34 cellular contexts compared by ENCODE assay signal in the genomic region with DNA sequence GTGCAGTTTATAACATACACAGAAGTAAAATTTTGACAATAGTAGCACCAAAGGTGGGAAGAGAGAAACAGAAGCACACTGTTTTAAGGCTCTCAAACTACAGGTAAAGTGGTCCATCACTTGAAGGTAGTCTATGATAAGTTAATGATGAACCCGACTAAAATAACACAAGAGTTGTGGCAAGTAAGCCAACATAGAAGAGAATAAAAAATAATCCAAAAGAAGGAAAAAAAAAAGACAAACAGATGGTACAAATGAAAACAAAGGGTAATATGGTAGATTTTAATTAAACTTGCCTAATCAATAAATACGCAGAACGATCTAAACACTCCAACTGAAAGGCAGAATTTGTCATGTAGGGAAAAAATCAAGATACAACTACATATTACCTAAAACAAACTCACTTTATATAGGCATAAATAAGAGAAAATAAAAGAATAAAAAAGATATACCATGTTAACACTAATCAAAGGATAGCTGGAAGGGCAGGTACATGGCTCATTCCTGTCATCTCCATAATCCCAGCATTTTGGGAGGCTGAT. TPM values are rescaled to one million over a fixed set of nuclear protein-coding genes. Genes with fewer than 3 reads are reported as not detected.
"Had no signal": no experiment of that assay in that cellular context is flagged by ENCODE, and none has a peak within 500 bp of the region (broad histone marks: within the 10 kb centered on the region; RNA-seq: fewer than 3 reads in every experiment).

No MANE protein-coding gene starts in this region.

- H3K27me3 ChIP-seq: ascending aorta, breast epithelium, cardiac muscle cell, colonic mucosa, esophagus muscularis mucosa, foreskin keratinocyte, gastrocnemius medialis, heart left ventricle had no signal

- H3K4me1 ChIP-seq: ascending aorta, breast epithelium, colonic mucosa, foreskin keratinocyte had no signal

- H3K4me1 Mint-ChIP-seq: activated T-helper 17 cell treated with anti-CD3 and anti-CD28 coated beads, Interleukin-2, amount 50 U/mL, for 72 hours had no signal

- H3K9me3 ChIP-seq: ascending aorta, breast epithelium, colonic mucosa, esophagus muscularis mucosa, gastrocnemius medialis, heart left ventricle had no signal

- H3K36me3 ChIP-seq: breast epithelium, colonic mucosa had no signal

- H3K4me3 Mint-ChIP-seq: activated B cell treated with CpG ODN at 0.5 μM for 24 hours; activated CD8-positive, alpha-beta T cell treated with anti-CD3 and anti-CD28 coated beads for 36 hours; activated naive CD8-positive, alpha-beta T cell treated with anti-CD3 and anti-CD28 coated beads, Interleukin-2, amount 10 ng/mL, durations not matched to agents 7 days and 5 days; activated T-cell treated with anti-CD3 and anti-CD28 coated beads, Interleukin-2, amount 50 U/mL, for 4 hours; activated T-helper 17 cell treated with anti-CD3 and anti-CD28 coated beads, Interleukin-2, amount 50 U/mL, for 72 hours; brain; endodermal cell; T-helper 17 cell; T-helper 2 cell treated with Interferon-gamma antibody and Interleukin-4, amounts not matched to agents 5 μg/mL and 100 μg/mL, for 36 hours had no signal

- H3K27ac Mint-ChIP-seq: activated B cell treated with CpG ODN at 0.5 μM for 24 hours; activated CD8-positive, alpha-beta T cell treated with anti-CD3 and anti-CD28 coated beads for 36 hours; activated naive CD8-positive, alpha-beta T cell treated with anti-CD3 and anti-CD28 coated beads, Interleukin-2, amount 10 ng/mL, durations not matched to agents 7 days and 5 days; activated T-helper 17 cell treated with anti-CD3 and anti-CD28 coated beads, Interleukin-2, amount 50 U/mL, for 72 hours; endodermal cell; T-helper 17 cell; T-helper 2 cell treated with Interferon-gamma antibody and Interleukin-4, amounts not matched to agents 5 μg/mL and 100 μg/mL, for 36 hours had no signal

- H3K4me3 ChIP-seq: ascending aorta, breast epithelium, cardiac muscle cell, colonic mucosa, esophagus muscularis mucosa, gastrocnemius medialis, heart left ventricle had no signal

- H3K9me3 Mint-ChIP-seq: activated B cell treated with CpG ODN at 0.5 μM for 24 hours; activated CD8-positive, alpha-beta T cell treated with anti-CD3 and anti-CD28 coated beads for 36 hours; activated naive CD4-positive, alpha-beta T cell treated with anti-CD3 and anti-CD28 coated beads, Interleukin-2, amount 50 U/mL, for 72 hours; activated naive CD8-positive, alpha-beta T cell treated with anti-CD3 and anti-CD28 coated beads, Interleukin-2, amount 10 ng/mL, durations not matched to agents 7 days and 5 days; activated T-cell treated with anti-CD3 and anti-CD28 coated beads, Interleukin-2, amount 50 U/mL, for 4 hours; activated T-helper 17 cell treated with anti-CD3 and anti-CD28 coated beads, Interleukin-2, amount 50 U/mL, for 72 hours; endodermal cell; T-helper 2 cell treated with Interferon-gamma antibody and Interleukin-4, amounts not matched to agents 5 μg/mL and 100 μg/mL, for 36 hours had no signal

- ATAC-seq: activated CD4-positive, CD25-positive, alpha-beta regulatory T cell treated with anti-CD3 and anti-CD28 coated beads, Interleukin-2, amount 50 U/mL, for 24 hours; activated CD8-positive, alpha-beta T cell treated with anti-CD3 and anti-CD28 coated beads for 36 hours; activated naive CD4-positive, alpha-beta T cell treated with anti-CD3 and anti-CD28 coated beads, Interleukin-2, amount 50 U/mL, for 72 hours; activated T-cell treated with anti-CD3 and anti-CD28 coated beads, Interleukin-2, amount 50 U/mL, for 4 hours; activated T-helper 17 cell treated with anti-CD3 and anti-CD28 coated beads, Interleukin-2, amount 50 U/mL, for 72 hours; foreskin keratinocyte; gastrocnemius medialis; heart left ventricle; T-helper 17 cell had no signal

- DNase-seq: activated B cell treated with CpG ODN at 0.5 μM for 24 hours; activated CD4-positive, alpha-beta T cell treated with anti-CD3 and anti-CD28 coated beads for 48 hours; activated CD4-positive, alpha-beta T cell treated with anti-CD3 and anti-CD28 coated beads, Interleukin-2, amount 50 U/mL, for 1 hour; activated CD4-positive, alpha-beta T cell treated with anti-CD3 and anti-CD28 coated beads, Interleukin-2, amount 50 U/mL, for 48 hours; activated CD8-positive, alpha-beta memory T cell treated with anti-CD3 and anti-CD28 coated beads for 24 hours; activated CD8-positive, alpha-beta T cell treated with anti-CD3 and anti-CD28 coated beads for 36 hours; activated effector memory CD4-positive, alpha-beta T cell treated with Interleukin-2 at 50 U/mL for 16 hours; activated gamma-delta T cell treated with Interleukin-2 at 50 U/mL for 16 hours; activated naive CD4-positive, alpha-beta T cell treated with Interleukin-2 at 50 U/mL for 16 hours; activated naive CD8-positive, alpha-beta T cell treated with anti-CD3 and anti-CD28 coated beads, Interleukin-2, amount 10 ng/mL, durations not matched to agents 7 days and 5 days; activated T-cell treated with anti-CD3 and anti-CD28 coated beads, Interleukin-2, amount 50 U/mL, for 4 hours; central memory CD4-positive, alpha-beta T cell; colonic mucosa; effector CD8-positive, alpha-beta T cell; endodermal cell; erythroblast; foreskin keratinocyte; gastrocnemius medialis; glutamatergic neuron; heart left ventricle; T-helper 1 cell; T-helper 17 cell; T1000; WERI-Rb-1 had no signal

- H3K27ac ChIP-seq: ascending aorta, breast epithelium, cardiac muscle cell, colonic mucosa, esophagus muscularis mucosa, foreskin keratinocyte, gastrocnemius medialis, heart left ventricle, WERI-Rb-1 had no signal

- H3K27me3 Mint-ChIP-seq: activated B cell treated with CpG ODN at 0.5 μM for 24 hours; activated CD8-positive, alpha-beta T cell treated with anti-CD3 and anti-CD28 coated beads for 36 hours; activated naive CD8-positive, alpha-beta T cell treated with anti-CD3 and anti-CD28 coated beads, Interleukin-2, amount 10 ng/mL, durations not matched to agents 7 days and 5 days; activated T-helper 17 cell treated with anti-CD3 and anti-CD28 coated beads, Interleukin-2, amount 50 U/mL, for 72 hours; brain; T-helper 17 cell had no signal

RNA-seq across cellular contexts. Expression of a gene that starts 40.5 kb away (rescaled TPM):
- total RNA-seq: activated CD8-positive, alpha-beta T cell treated with anti-CD3 and anti-CD28 coated beads for 36 hours; activated naive CD4-positive, alpha-beta T cell treated with anti-CD3 and anti-CD28 coated beads, Interleukin-2, amount 50 U/mL, for 72 hours; activated naive CD8-positive, alpha-beta T cell treated with anti-CD3 and anti-CD28 coated beads, Interleukin-2, amount 10 ng/mL, durations not matched to agents 7 days and 5 days; activated T-cell treated with anti-CD3 and anti-CD28 coated beads, Interleukin-2, amount 50 U/mL, for 4 hours; activated T-helper 17 cell treated with anti-CD3 and anti-CD28 coated beads, Interleukin-2, amount 50 U/mL, for 72 hours; ascending aorta; breast epithelium; cardiac muscle cell; colonic mucosa; dermis microvascular lymphatic vessel endothelial cell; endodermal cell; esophagus muscularis mucosa; foreskin keratinocyte had no signal
- polyA plus RNA-seq: cardiac muscle cell, foreskin keratinocyte had no signal

RNA-seq across cellular contexts. Expression of a gene that starts 59.4 kb away (rescaled TPM):
- total RNA-seq: activated B cell treated with CpG ODN at 0.5 μM for 24 hours; activated CD8-positive, alpha-beta T cell treated with anti-CD3 and anti-CD28 coated beads for 36 hours; activated naive CD4-positive, alpha-beta T cell treated with anti-CD3 and anti-CD28 coated beads, Interleukin-2, amount 50 U/mL, for 72 hours; activated naive CD8-positive, alpha-beta T cell treated with anti-CD3 and anti-CD28 coated beads, Interleukin-2, amount 10 ng/mL, durations not matched to agents 7 days and 5 days; activated T-cell treated with anti-CD3 and anti-CD28 coated beads, Interleukin-2, amount 50 U/mL, for 4 hours; activated T-helper 17 cell treated with anti-CD3 and anti-CD28 coated beads, Interleukin-2, amount 50 U/mL, for 72 hours; ascending aorta; breast epithelium; cardiac muscle cell; colonic mucosa; dermis microvascular lymphatic vessel endothelial cell; endodermal cell; esophagus muscularis mucosa; foreskin keratinocyte; gastrocnemius medialis; heart left ventricle; T-helper 17 cell had no signal
- polyA plus RNA-seq: cardiac muscle cell, foreskin keratinocyte, heart left ventricle had no signal
